Comparison of ENCODE assay signal across 6 cellular contexts in genomic region chr7:23693224-23693623, GRCh38. TPM values are rescaled to one million over a fixed set of nuclear protein-coding genes. Genes with fewer than 3 reads are reported as not detected.
"Had no signal": no experiment of that assay in that cellular context is flagged by ENCODE, and none has a peak within 500 bp of the region (broad histone marks: within the 10 kb centered on the region; RNA-seq: fewer than 3 reads in every experiment).

No MANE protein-coding gene starts in this region.

- DNase-seq: H9, HCEC 1CT, IMR-90 had no signal

- FAIRE-seq: H1, HTR-8/SVneo, K562 had no signal

RNA-seq across cellular contexts. Expression of gene FAM221A, which starts 13.2 kb away (rescaled TPM):
- total RNA-seq: K562 had no signal

RNA-seq across cellular contexts. Expression of gene STK31, which starts 16.8 kb away (rescaled TPM):
- total RNA-seq: IMR-90 had no signal
